ENCODE assay signal across 8 cellular contexts in the genomic region with DNA sequence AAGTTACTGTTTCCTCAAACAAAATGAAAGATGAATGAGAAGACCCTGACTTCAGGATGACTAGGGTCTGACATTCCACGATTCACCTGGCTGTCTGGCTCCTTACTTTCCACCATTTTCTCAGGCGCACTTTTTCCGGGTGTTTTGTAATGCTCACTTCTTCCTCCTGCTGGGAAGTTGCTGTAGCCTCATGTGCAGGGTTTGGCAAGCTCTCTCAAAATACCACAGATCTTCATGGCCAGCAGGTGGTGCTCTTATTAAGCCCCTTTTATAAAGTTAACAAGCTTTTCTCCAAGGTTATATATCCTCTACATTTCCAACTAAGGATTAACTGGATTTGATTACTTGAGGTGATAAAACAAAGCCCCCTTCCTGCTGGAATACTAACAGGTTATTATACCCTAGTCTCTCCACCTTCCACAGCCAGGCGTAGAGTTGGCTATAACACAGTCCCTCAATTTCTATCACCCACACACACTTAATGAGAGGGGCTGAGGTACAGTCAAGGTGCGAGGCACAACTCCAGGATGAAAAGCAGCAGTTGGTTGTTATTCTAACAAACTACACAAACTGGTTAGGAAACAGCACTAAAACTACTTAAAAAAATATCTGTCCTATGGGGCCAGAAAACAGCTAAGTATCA. TPM values are rescaled to one million over a fixed set of nuclear protein-coding genes. Genes with fewer than 3 reads are reported as not detected.
DNase-seq lines count a peak whose midpoint lies in the region; ATAC-seq and TF ChIP-seq lines count a peak whose summit lies in the region.

No MANE protein-coding gene starts in this region.

- H3K36me3 ChIP-seq in OCI-LY3 (replicated peaks; ENCODE audit: low read depth, low read length): peaks cover 62% of the 10 kb centered on the region
- peaks cover 0 to 53% of the 10 kb centered on the region in 2 donors for H3K36me3 ChIP-seq in gastroesophageal sphincter
- H3K36me3 ChIP-seq in urinary bladder (ENCODE audit: insufficient read depth): peaks cover 5% of the 10 kb centered on the region

- peaks cover 7% of the 10 kb centered on the region; the same call in 1 of the 2 replicates for H4K20me1 ChIP-seq in OCI-LY3 (ENCODE audit: insufficient read depth, low read length)

- WGBS in gastroesophageal sphincter (ENCODE audit: low coverage in 1 of 2), 2 donors: 0 to 38% methylated on average over 3 to 5 of the region's 5 CpGs
- 35% methylated on average over 5 of the region's 5 CpGs for WGBS in urinary bladder

- DNase-seq in Caki2 (ENCODE audit: low read depth) (peak; percentile 85), HuH-7 (ENCODE audit: low spot score) (peak; percentile 66), occipital lobe (lab: John Stamatoyannopoulos, UW) (peak; percentile 26), GDM1 (lab: John Stamatoyannopoulos, UW) (no peak)
- peak; percentile 82 for DNase-seq in activated naive CD4-positive, alpha-beta T cell treated with anti-CD3 and anti-CD28 coated beads for 36 hours

- no peak overlapping the region for H3K9ac ChIP-seq in OCI-LY3 (ENCODE audit: low read length)

- H3K9me3 ChIP-seq in OCI-LY3 (ENCODE audit: insufficient read depth, low read length) (no peaks in the 10 kb centered on the region), gastroesophageal sphincter (no peaks in the 10 kb centered on the region)

- H3K4me1 ChIP-seq in OCI-LY3 (ENCODE audit: low read length) (no peaks in the 10 kb centered on the region), gastroesophageal sphincter (peaks cover 9 to 57% (median 13%) of the 10 kb centered on the region in 3 donors), urinary bladder (ENCODE audit: insufficient read depth) (no peaks in the 10 kb centered on the region)

- peak; percentile 89 for ATAC-seq in gastroesophageal sphincter

- intact Hi-C loops in activated naive CD4-positive, alpha-beta T cell treated with anti-CD3 and anti-CD28 coated beads for 36 hours (cut with micrococcal nuclease): loop anchor here (1.0 kb wide), 3 partner anchors 42 to 169 kb away; no protein-coding TSS in a partner anchor

- H3K4me2 ChIP-seq in OCI-LY3 (ENCODE audit: low read length): no peak overlapping the region

- H3K27me3 ChIP-seq in OCI-LY3 (ENCODE audit: low read depth, low read length) (no peaks in the 10 kb centered on the region), gastroesophageal sphincter (no peaks in the 10 kb centered on the region)

- in situ Hi-C loops in Caki2 (cut with HindIII; ENCODE audit: low pct_unique_long_range_greater_than_20kb, low sequenced_read_pairs): no loop called here

- no peak overlapping the region for H3K27ac Mint-ChIP-seq in activated naive CD4-positive, alpha-beta T cell treated with anti-CD3 and anti-CD28 coated beads for 36 hours

- CTCF ChIA-PET in activated naive CD4-positive, alpha-beta T cell treated with anti-CD3 and anti-CD28 coated beads for 36 hours (lab: Charles Lee): interaction anchor here (0.6 to 2.8 kb wide), 27 partner anchors 9 to 744 kb away, joined by 3 to 31 read pairs (median 4); no protein-coding TSS in a partner anchor

- TF ChIP-seq EP300 in gastroesophageal sphincter (IDR thresholded peaks at IDR 0.05): no peak

- TF ChIP-seq CTCF in OCI-LY3 (IDR thresholded peaks at IDR 0.05; ENCODE audit: low read depth, low read length): peak; percentile 82
- TF ChIP-seq CTCF in gastroesophageal sphincter (IDR thresholded peaks at IDR 0.05): peak; percentile 79 to 95 (median 90)

- H3K79me2 ChIP-seq in OCI-LY3 (ENCODE audit: low read length): no peaks in the 10 kb centered on the region

- peaks cover 11% of the 10 kb centered on the region for H3K4me1 Mint-ChIP-seq in activated naive CD4-positive, alpha-beta T cell treated with anti-CD3 and anti-CD28 coated beads for 36 hours (ENCODE audit: low read depth)

- no peaks in the 10 kb centered on the region for H3K27me3 Mint-ChIP-seq in activated naive CD4-positive, alpha-beta T cell treated with anti-CD3 and anti-CD28 coated beads for 36 hours (ENCODE audit: low read depth)

- no peaks in the 10 kb centered on the region for H3K9me3 Mint-ChIP-seq in activated naive CD4-positive, alpha-beta T cell treated with anti-CD3 and anti-CD28 coated beads for 36 hours

- H3K27ac ChIP-seq in OCI-LY3 (ENCODE audit: low read length) (no peak overlapping the region), gastroesophageal sphincter (peak overlapping the region; percentile 31 to 61 (median 60)), urinary bladder (ENCODE audit: low read depth) (peak overlapping the region; percentile 29)

- H3K4me3 ChIP-seq in OCI-LY3 (ENCODE audit: low read length) (no peak overlapping the region), gastroesophageal sphincter (no peak overlapping the region), urinary bladder (ENCODE audit: low read depth, low read length) (no peak overlapping the region)

- H3K4me3 Mint-ChIP-seq in activated naive CD4-positive, alpha-beta T cell treated with anti-CD3 and anti-CD28 coated beads for 36 hours: no peak overlapping the region

- no peak overlapping the region for H2AFZ ChIP-seq in OCI-LY3 (ENCODE audit: low read depth, low read length)

- no peak for TF ChIP-seq POLR2A in gastroesophageal sphincter (IDR thresholded peaks at IDR 0.05)

- peaks cover 25% of the 10 kb centered on the region for H3K36me3 Mint-ChIP-seq in activated naive CD4-positive, alpha-beta T cell treated with anti-CD3 and anti-CD28 coated beads for 36 hours (ENCODE audit: low read depth)

RNA-seq across cellular contexts. Expression of a gene that starts 45.4 kb away (rescaled TPM):
- total RNA-seq in Caki2 (2014; rRNA removed; shearing (Covaris generic); ENCODE audit: low replicate concordance): 1.0 TPM in 1 of 2 replicates, not detected in the other
- not detected for total RNA-seq in activated naive CD4-positive, alpha-beta T cell treated with anti-CD3 and anti-CD28 coated beads for 36 hours
- total RNA-seq in gastroesophageal sphincter (not detected), occipital lobe (3.9 TPM), urinary bladder (not detected)
- polyA plus RNA-seq in urinary bladder: not detected
